ENCODE assay signal across 7 cellular contexts in the genomic region with DNA sequence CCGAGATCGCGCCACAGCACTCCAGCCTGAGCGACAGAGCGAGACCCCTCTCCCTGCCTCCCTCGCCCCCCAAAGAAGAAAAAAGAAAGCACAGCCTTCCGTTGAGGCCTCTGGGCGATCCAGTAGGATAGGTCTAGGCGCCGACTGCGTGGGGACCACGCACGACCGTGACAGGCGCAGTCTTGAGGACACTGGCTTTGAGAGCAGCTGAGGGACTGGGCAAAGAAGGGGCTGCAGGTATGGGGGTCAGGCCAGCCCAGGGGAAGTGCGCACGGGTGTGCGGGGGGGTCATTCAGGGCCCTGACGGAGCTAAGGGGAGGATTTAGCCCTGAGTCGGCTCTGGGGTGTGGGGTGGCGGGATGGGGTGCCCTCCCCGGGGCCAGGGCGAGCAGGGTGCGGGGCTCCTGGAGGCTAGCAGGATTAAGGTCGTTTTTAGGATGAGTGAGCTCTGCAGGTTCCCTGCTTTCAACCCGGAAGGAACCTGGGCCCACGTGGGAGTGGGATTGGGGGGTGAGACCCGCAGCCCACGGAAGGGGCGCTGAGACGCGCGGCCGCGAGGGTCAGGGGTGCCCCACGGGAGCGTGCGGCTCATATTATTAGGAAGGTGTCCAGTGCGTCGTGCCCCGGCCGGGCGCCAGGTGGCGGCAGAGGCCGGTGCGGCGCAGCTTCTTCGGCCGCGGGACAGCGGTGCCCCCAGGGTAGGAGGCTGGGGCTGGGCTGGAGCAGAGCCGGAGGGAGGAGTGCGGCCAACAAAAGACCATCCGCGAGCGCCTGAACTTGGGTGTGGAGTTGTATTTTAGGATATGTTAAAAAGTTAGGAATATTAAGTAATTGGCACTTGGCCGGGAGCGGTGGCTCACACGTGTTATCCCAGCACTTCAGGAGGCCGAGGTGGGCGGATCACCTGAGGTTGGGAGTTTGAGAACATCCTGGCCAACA. TPM values are rescaled to one million over a fixed set of nuclear protein-coding genes. Genes with fewer than 3 reads are reported as not detected.
A peak's percentile ranks its signal among the peaks of the same experiment; 100 is the strongest.
DNase-seq lines count a peak whose midpoint lies in the region; ATAC-seq and TF ChIP-seq lines count a peak whose summit lies in the region.

No MANE protein-coding gene starts in this region.

- H4K5ac ChIP-seq in IMR-90 (ENCODE audit: low read depth, low read length): no peak overlapping the region

- no peak overlapping the region for H3K9ac ChIP-seq in IMR-90 (ENCODE audit: low read depth, low read length)

- H3K56ac ChIP-seq in IMR-90 (ENCODE audit: extremely low read depth, insufficient read depth, low read length): no peak overlapping the region

- H3K79me1 ChIP-seq in IMR-90 (ENCODE audit: low read depth in 1 of 2, low read length in 2 of 2): no peaks in the 10 kb centered on the region

- H3K27me3 ChIP-seq in IMR-90 (ENCODE audit: control insufficient read depth, insufficient read depth, low read length): no peaks in the 10 kb centered on the region
- H3K27me3 ChIP-seq in right atrium auricular region: no peaks in the 10 kb centered on the region

- peak; percentile 94 for TF ChIP-seq CTCF in GM12865 (IDR thresholded peaks at IDR 0.05; ENCODE audit: insufficient read depth, low read depth, low read length, missing control alignments)
- peak; percentile 86 for TF ChIP-seq CTCF in IMR-90 (conservative IDR thresholded peaks at IDR 0.05; ENCODE audit: low read depth, low read length)
- peak; percentile 90 to 95 for TF ChIP-seq CTCF in right atrium auricular region (IDR thresholded peaks at IDR 0.05)
- peak; percentile 81 for TF ChIP-seq CTCF in retinal pigment epithelial cell (conservative IDR thresholded peaks at IDR 0.05; ENCODE audit: low read depth, low read length)

- ATAC-seq in GM21786 (IDR thresholded peaks at IDR 0.05; ENCODE audit: unreplicated experiment) (peak; percentile 92), IMR-90 (ENCODE audit: low read depth) (peak; percentile 97)

- H2BK20ac ChIP-seq in IMR-90 (ENCODE audit: low read depth, low read length): no peak overlapping the region

- H3K4me1 ChIP-seq in IMR-90 (ENCODE audit: control insufficient read depth, insufficient read depth, low read length) (no peaks in the 10 kb centered on the region), right atrium auricular region (peaks cover 0 to 13% of the 10 kb centered on the region in 2 donors)

- peak; percentile 74 for TF ChIP-seq RAD21 in IMR-90 (IDR thresholded peaks at IDR 0.05; ENCODE audit: low read length)

- no TSS peak for BruUV-seq in IMR-90 (replicated peaks; lab: Mats Ljungman, UMichigan)

- DNase-seq in GM12865 (ENCODE audit: low read depth): peak; percentile 72
- DNase-seq in IMR-90: peak; percentile 35
- peak; percentile 14 for DNase-seq in SKM-1 (lab: John Stamatoyannopoulos, UW; ENCODE audit: unreplicated experiment)
- DNase-seq in amniotic stem cell (lab: John Stamatoyannopoulos, UW): peak; percentile 15
- DNase-seq in right atrium auricular region (ENCODE audit: low spot score): no peak
- no peak for DNase-seq in retinal pigment epithelial cell (ENCODE audit: low read depth)

- H3K27ac ChIP-seq in IMR-90 (ENCODE audit: insufficient read depth, low read length) (no peak overlapping the region), right atrium auricular region (no peak overlapping the region)

- no peak overlapping the region for H3K18ac ChIP-seq in IMR-90 (ENCODE audit: low read depth, low read length)

- H3K4me2 ChIP-seq in IMR-90 (ENCODE audit: low read depth, low read length): peak overlapping the region; percentile 94

- in situ Hi-C loops in IMR-90 (cut with MboI; ENCODE audit: low sequenced_read_pairs): loop anchor here (10.0 to 25.0 kb wide), 2 partner anchors 183 to 410 kb away; no protein-coding TSS in a partner anchor

- H2AK9ac ChIP-seq in IMR-90 (replicated peaks; ENCODE audit: low read depth, low read length, poor library complexity): peak overlapping the region; percentile 6

- no peak overlapping the region for H2BK5ac ChIP-seq in IMR-90 (ENCODE audit: low read depth, low read length, poor library complexity, severe bottlenecking)

- dilution Hi-C loops in IMR-90 (cut with HindIII; ENCODE audit: low sequenced_read_pairs, unreplicated experiment): no loop called here

- no peak overlapping the region for H3K4ac ChIP-seq in IMR-90 (ENCODE audit: low read depth, low read length)

- H3K9me1 ChIP-seq in IMR-90 (ENCODE audit: insufficient read depth, low read length): no peaks in the 10 kb centered on the region

- no peak overlapping the region for H4K91ac ChIP-seq in IMR-90 (ENCODE audit: insufficient read depth, low read depth, low read length)

- POLR2A ChIA-PET in IMR-90 (lab: Charles Lee; ENCODE audit: unreplicated experiment): no interaction called here

- no peak overlapping the region for H2BK120ac ChIP-seq in IMR-90 (ENCODE audit: low read depth, low read length)

- H3K23ac ChIP-seq in IMR-90 (ENCODE audit: low read depth, low read length): no peak overlapping the region

- intact Hi-C loops in IMR-90 (cut with micrococcal nuclease): loop anchor here (1.0 to 5.0 kb wide), 4 partner anchors 73 to 411 kb away; no protein-coding TSS in a partner anchor

- no peak overlapping the region for H4K8ac ChIP-seq in IMR-90 (ENCODE audit: low read depth in 2 of 2, low read length in 2 of 2)

- no peaks in the 10 kb centered on the region for H3K36me3 ChIP-seq in IMR-90 (ENCODE audit: control insufficient read depth, insufficient read depth, low read length)
- no peaks in the 10 kb centered on the region for H3K36me3 ChIP-seq in right atrium auricular region

- H2AK5ac ChIP-seq in IMR-90 (ENCODE audit: low read depth, low read length): no peak overlapping the region

- no peak overlapping the region for H2BK15ac ChIP-seq in IMR-90 (ENCODE audit: low read depth, low read length)

- H3K4me3 ChIP-seq in GM12865 (ENCODE audit: low read depth, low read length) (peak overlapping the region; percentile 24), IMR-90 (ENCODE audit: insufficient read depth, low read depth, low read length) (peak overlapping the region; percentile 32; the same call in 1 of the 2 replicates), right atrium auricular region (peak overlapping the region in 1 of 2 donors; percentile 31), retinal pigment epithelial cell (ENCODE audit: low read length) (peak overlapping the region; percentile 36)

- peak overlapping the region; percentile 50; the same call in 1 of the 2 replicates for H3K14ac ChIP-seq in IMR-90 (replicated peaks; ENCODE audit: low read depth, low read length)

- peak overlapping the region; percentile 96 for H2AFZ ChIP-seq in IMR-90 (replicated peaks; ENCODE audit: low read length, poor library complexity)

- TF ChIP-seq POLR2A in IMR-90 (IDR thresholded peaks at IDR 0.05; ENCODE audit: low read depth, low read length): no peak

- CTCF ChIA-PET in IMR-90 (lab: Yijun Ruan, JAX): interaction anchor here (0.6 to 1.7 kb wide), 6 partner anchors 11 to 249 kb away, joined by 3 to 18 read pairs (median 3); no protein-coding TSS in a partner anchor

- H4K20me1 ChIP-seq in IMR-90 (ENCODE audit: insufficient read depth, low read length): no peaks in the 10 kb centered on the region

- 3% methylated on average over 13 of the region's 61 CpGs; no CpG with 5 or more reads in 1 of the 2 experiments for WGBS in IMR-90 (ENCODE audit: extremely low coverage in 2 of 2, insufficient read length in 1 of 2), 2 experiments

- H3K9me3 ChIP-seq in IMR-90 (ENCODE audit: control insufficient read depth, insufficient read depth, low read length): peaks cover 1% of the 10 kb centered on the region; the same call in 1 of the 2 replicates
- no peaks in the 10 kb centered on the region for H3K9me3 ChIP-seq in right atrium auricular region

TF ChIP-seq in IMR-90, 13 proteins besides CTCF, POLR2A, EP300 and RAD21:
- TF ChIP-seq NFE2L2 (IDR thresholded peaks at IDR 0.05; ENCODE audit: low read depth, low read length) (no peak), MAZ (IDR thresholded peaks at IDR 0.05; ENCODE audit: borderline replicate concordance, low read depth, low read length) (peak; percentile 67; the same call in 1 of the 2 replicates), RFX5 (IDR thresholded peaks at IDR 0.05; ENCODE audit: low read depth, low read length) (no peak), SMC3 (IDR thresholded peaks at IDR 0.05; ENCODE audit: low read depth, low read length) (peak; percentile 53)

RNA-seq across cellular contexts. Expression of a gene that starts 20.5 kb away (rescaled TPM):
- 9.7 and 11.1 TPM in 2 replicates for total RNA-seq in IMR-90 (2012; rRNA removed)
- polyA plus RNA-seq in IMR-90 (2012; rRNA removed): 3.4 and 3.6 TPM in 2 replicates
- polyA plus RNA-seq in IMR-90 (2012; cell fraction: cytosol; rRNA removed): 2.0 and 3.7 TPM in 2 replicates
- polyA plus RNA-seq in IMR-90 (2012; cell fraction: nucleus; rRNA removed; ENCODE audit: low replicate concordance): 12.4 and 16.5 TPM in 2 replicates
- 10 to 100 TPM; 11.0 to 12.7 TPM for total RNA-seq in right atrium auricular region

Comparison
In these comparisons a context has a peak if more than half of its experiments do, and no peak if none do; other contexts are left out.
1. DNase-seq: peak in GM12865 (single experiment), IMR-90 (single experiment), SKM-1 (single experiment) and amniotic stem cell (single experiment); none in right atrium auricular region (single experiment) and retinal pigment epithelial cell (single experiment).
2. Peak in every context shown above with its lines, with median percentiles within 50 percentile points of each other: CTCF ChIP-seq.